In genomic region chr17:9132944-9133610, GRCh38 we compare ENCODE assay signal across 26 cellular contexts.
"Had no signal": no experiment of that assay in that cellular context is flagged by ENCODE, and none has a peak within 500 bp of the region (broad histone marks: within the 10 kb centered on the region; RNA-seq: fewer than 3 reads in every experiment).

No MANE protein-coding gene starts in this region.

- ATAC-seq: left lung; mucosa of descending colon; natural killer cell treated with Interleukin-12 subunit alpha and Interleukin-12 subunit beta and Interleukin-15 and Interleukin-18, amount 100 ng/mL, for 72 hours had no signal

- H3K4me1 Mint-ChIP-seq: activated CD4-positive, alpha-beta T cell treated with anti-CD3 and anti-CD28 coated beads, Interleukin-2, amount 10 ng/mL, durations not matched to agents 24 days and 14 days; activated naive CD4-positive, alpha-beta T cell treated with anti-CD3 and anti-CD28 coated beads, Interleukin-2, amount 10 ng/mL, durations not matched to agents 7 days and 5 days; central memory CD8-positive, alpha-beta T cell had no signal

- H3K4me3 ChIP-seq: esophagus squamous epithelium, heart right ventricle, left lung, lung, mucosa of descending colon, ovary, tibial nerve had no signal

- H3K27me3 Mint-ChIP-seq: activated CD4-positive, alpha-beta T cell treated with anti-CD3 and anti-CD28 coated beads, Interleukin-2, amount 10 ng/mL, durations not matched to agents 24 days and 14 days; activated naive CD4-positive, alpha-beta T cell treated with anti-CD3 and anti-CD28 coated beads, Interleukin-2, amount 10 ng/mL, durations not matched to agents 7 days and 5 days had no signal

- H3K27ac Mint-ChIP-seq: activated CD4-positive, alpha-beta memory T cell treated with anti-CD3 and anti-CD28 coated beads for 36 hours; activated CD4-positive, alpha-beta T cell treated with anti-CD3 and anti-CD28 coated beads, Interleukin-2, amount 10 ng/mL, durations not matched to agents 24 days and 14 days; activated naive CD4-positive, alpha-beta T cell treated with anti-CD3 and anti-CD28 coated beads, Interleukin-2, amount 10 ng/mL, durations not matched to agents 7 days and 5 days; activated T-helper 1 cell treated with anti-CD3 and anti-CD28 coated beads, Interleukin-12 subunit alpha, Interleukin-12 subunit beta, Interleukin-2, Interleukin-4 antibody, amounts not matched to agents 30 ng/mL and 10 ng/mL and 1 ng/mL, durations not matched to agents 14 hours and 24 hours and 36 hours; dendritic cell treated with granulocyte-macrophage colony-stimulating factor and Interleukin-4, amounts not matched to agents 40 ng/mL and 50 ng/mL, for 4 days; natural killer cell treated with Interleukin-12 subunit alpha and Interleukin-12 subunit beta and Interleukin-15 and Interleukin-18, amount 100 ng/mL, for 72 hours; progenitor cell of endocrine pancreas had no signal

- H3K9me3 Mint-ChIP-seq: activated CD4-positive, alpha-beta memory T cell treated with anti-CD3 and anti-CD28 coated beads for 36 hours; activated CD4-positive, alpha-beta T cell treated with anti-CD3 and anti-CD28 coated beads, Interleukin-2, amount 10 ng/mL, durations not matched to agents 24 days and 14 days; activated naive CD4-positive, alpha-beta T cell treated with anti-CD3 and anti-CD28 coated beads, Interleukin-2, amount 10 ng/mL, durations not matched to agents 7 days and 5 days; activated T-helper 1 cell treated with anti-CD3 and anti-CD28 coated beads, Interleukin-12 subunit alpha, Interleukin-12 subunit beta, Interleukin-2, Interleukin-4 antibody, amounts not matched to agents 30 ng/mL and 10 ng/mL and 1 ng/mL, durations not matched to agents 14 hours and 24 hours and 36 hours; central memory CD8-positive, alpha-beta T cell; dendritic cell treated with granulocyte-macrophage colony-stimulating factor and Interleukin-4, amounts not matched to agents 40 ng/mL and 50 ng/mL, for 4 days; natural killer cell treated with Interleukin-12 subunit alpha and Interleukin-12 subunit beta and Interleukin-15 and Interleukin-18, amount 100 ng/mL, for 72 hours had no signal

- H3K36me3 ChIP-seq: esophagus squamous epithelium, heart right ventricle, left lung, neutrophil, ovary, tibial nerve, WERI-Rb-1 had no signal

- DNase-seq: activated CD4-positive, alpha-beta memory T cell treated with anti-CD3 and anti-CD28 coated beads for 36 hours; activated CD4-positive, alpha-beta T cell treated with anti-CD3 and anti-CD28 coated beads, Interleukin-2, amount 10 ng/mL, durations not matched to agents 24 days and 14 days; activated CD4-positive, CD25-positive, alpha-beta regulatory T cell treated with anti-CD3 and anti-CD28 coated beads, Interleukin-2, amount 50 U/mL, for 72 hours; activated CD8-positive, alpha-beta memory T cell treated with anti-CD3 and anti-CD28 coated beads, Interleukin-2, amount 50 U/mL, for 4 hours; activated gamma-delta T cell; activated naive CD4-positive, alpha-beta T cell treated with anti-CD3 and anti-CD28 coated beads, Interleukin-2, amount 10 ng/mL, durations not matched to agents 7 days and 5 days; activated T-cell treated with anti-CD3 and anti-CD28 coated beads, Interleukin-2, amount 50 U/mL, for 1 hour; amygdala; esophagus squamous epithelium; foreskin melanocyte; heart right ventricle; mucosa of descending colon; ovary; stimulated activated CD4-positive, alpha-beta T cell treated with anti-CD3 and anti-CD28 coated beads, Interleukin-15, amount 100 ng/mL, for 24 hours; stimulated activated naive CD4-positive, alpha-beta T cell; T-helper 9 cell; WERI-Rb-1 had no signal

- H3K4me3 Mint-ChIP-seq: activated CD4-positive, alpha-beta memory T cell treated with anti-CD3 and anti-CD28 coated beads for 36 hours; activated CD4-positive, alpha-beta T cell treated with anti-CD3 and anti-CD28 coated beads, Interleukin-2, amount 10 ng/mL, durations not matched to agents 24 days and 14 days; activated naive CD4-positive, alpha-beta T cell treated with anti-CD3 and anti-CD28 coated beads, Interleukin-2, amount 10 ng/mL, durations not matched to agents 7 days and 5 days; activated T-helper 1 cell treated with anti-CD3 and anti-CD28 coated beads, Interleukin-12 subunit alpha, Interleukin-12 subunit beta, Interleukin-2, Interleukin-4 antibody, amounts not matched to agents 30 ng/mL and 10 ng/mL and 1 ng/mL, durations not matched to agents 14 hours and 24 hours and 36 hours; central memory CD8-positive, alpha-beta T cell; dendritic cell treated with granulocyte-macrophage colony-stimulating factor and Interleukin-4, amounts not matched to agents 40 ng/mL and 50 ng/mL, for 4 days; natural killer cell treated with Interleukin-12 subunit alpha and Interleukin-12 subunit beta and Interleukin-15 and Interleukin-18, amount 100 ng/mL, for 72 hours had no signal

- H3K36me3 Mint-ChIP-seq: activated CD4-positive, alpha-beta memory T cell treated with anti-CD3 and anti-CD28 coated beads for 36 hours; activated naive CD4-positive, alpha-beta T cell treated with anti-CD3 and anti-CD28 coated beads, Interleukin-2, amount 10 ng/mL, durations not matched to agents 7 days and 5 days; natural killer cell treated with Interleukin-12 subunit alpha and Interleukin-12 subunit beta and Interleukin-15 and Interleukin-18, amount 100 ng/mL, for 72 hours had no signal

- H3K27ac ChIP-seq: esophagus squamous epithelium, heart right ventricle, left lung, neutrophil, ovary, tibial nerve, WERI-Rb-1 had no signal

- H3K27me3 ChIP-seq: esophagus squamous epithelium, heart right ventricle, left lung, neutrophil, ovary, tibial nerve had no signal

- H3K9me3 ChIP-seq: esophagus squamous epithelium, heart right ventricle, left lung, mucosa of descending colon, neutrophil, ovary, tibial nerve had no signal

- H3K4me1 ChIP-seq: left lung had no signal
